In the genomic region with DNA sequence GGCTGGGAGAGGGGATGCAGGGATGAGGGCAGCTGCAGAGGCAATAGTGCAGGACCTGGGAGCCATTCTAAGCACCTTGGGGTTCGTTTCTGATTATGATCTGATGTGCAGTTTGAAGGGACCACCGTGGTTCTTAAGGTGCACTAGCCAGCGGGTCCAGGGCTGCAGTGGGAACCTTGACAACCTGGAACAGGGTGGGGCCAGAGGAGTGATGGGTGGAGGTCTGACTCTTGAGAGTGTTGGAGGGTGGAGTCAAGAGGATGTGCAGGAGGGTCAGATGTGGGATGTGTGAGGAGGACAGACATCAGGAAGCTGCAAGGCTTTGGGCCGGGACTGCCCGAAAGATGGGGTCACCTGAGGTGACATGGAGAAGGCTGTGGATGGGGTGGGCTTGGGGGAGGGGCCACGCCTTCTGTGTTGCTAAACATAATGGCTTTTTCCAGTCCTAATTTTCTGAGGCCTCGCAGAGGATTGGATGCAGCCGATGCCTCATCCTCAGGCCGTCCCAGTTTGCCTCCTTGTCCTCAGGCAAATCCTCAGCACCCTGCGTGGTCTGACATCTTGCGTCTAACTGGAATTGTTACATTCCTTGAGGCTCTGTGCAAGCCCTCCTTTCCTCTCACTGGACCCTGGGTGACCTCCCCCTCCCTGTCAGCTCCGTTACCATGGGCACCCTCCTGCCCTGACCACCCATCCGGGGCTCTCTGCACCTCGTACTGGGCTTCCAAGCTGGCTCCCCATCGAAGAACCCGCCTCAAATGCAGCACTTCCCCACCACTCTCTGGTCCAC, we compare ENCODE assay signal across 20 cellular contexts.
DNase-seq lines count a peak whose midpoint lies in the region; ATAC-seq, FAIRE-seq and TF ChIP-seq lines count a peak whose summit lies in the region.
"Had no signal": no experiment of that assay in that cellular context is flagged by ENCODE, and none has a peak within 500 bp of the region (broad histone marks: within the 10 kb centered on the region; RNA-seq: fewer than 3 reads in every experiment).

No MANE protein-coding gene starts in this region.

- H3K27ac Mint-ChIP-seq in Caco-2 (ENCODE audit: unreplicated experiment) = peak overlapping the region; percentile 51
- H3K27ac Mint-ChIP-seq: CD4-positive, alpha-beta T cell had no signal

- H3K4me1 Mint-ChIP-seq in Caco-2 (ENCODE audit: low read depth, unreplicated experiment) = peaks cover 28% of the 10 kb centered on the region

- H2AK5ac ChIP-seq in H1 (ENCODE audit: low read depth, low read length) = 0 out of 2 replicates have a peak overlapping the region, but pooled peaks have one; percentile 93

- no peak for TF ChIP-seq POLR2A in H1 (IDR thresholded peaks at IDR 0.05; ENCODE audit: control extremely low read depth in 1 of 2, low read depth in 2 of 2, low read length in 2 of 2)

- no peaks in the 10 kb centered on the region for H3K79me1 ChIP-seq in H1 (ENCODE audit: low read depth, low read length)

- H2AFZ ChIP-seq in H1 (ENCODE audit: low read length) (no peak overlapping the region), osteoblast (ENCODE audit: low read length) (no peak overlapping the region)

- H2BK20ac ChIP-seq in H1 (ENCODE audit: low read length) = no peak overlapping the region

- H3K79me2 ChIP-seq in H1 (ENCODE audit: control insufficient read depth in 1 of 2, insufficient read depth in 2 of 2, low read length in 2 of 2) (no peaks in the 10 kb centered on the region), osteoblast (ENCODE audit: insufficient read depth, low read length) (no peaks in the 10 kb centered on the region)

- no peaks in the 10 kb centered on the region for H3K36me3 Mint-ChIP-seq in Caco-2 (ENCODE audit: insufficient read depth, unreplicated experiment)

- no peak overlapping the region for H3K56ac ChIP-seq in H1 (replicated peaks; ENCODE audit: insufficient read length, low read depth, low read length)

- no peak overlapping the region for H2BK120ac ChIP-seq in H1 (replicated peaks; ENCODE audit: low read depth, low read length)

- H3K4me1 ChIP-seq in Caco-2 (peaks cover 29% of the 10 kb centered on the region), H1 (replicated peaks in 1 of 4; ENCODE audit: control insufficient read depth in 3 of 4, insufficient read depth in 4 of 4, low read length in 3 of 4) (peaks cover 0 to 10% (median 6%) of the 10 kb centered on the region in 4 experiments; a peak in 6 of 7 replicates), osteoblast (ENCODE audit: insufficient read depth, low read length) (no peaks in the 10 kb centered on the region)

- CTCF ChIA-PET in Caco-2 (lab: Charles Lee) = no interaction called here
- CTCF ChIA-PET in H1 (lab: Charles Lee; ENCODE audit: partially characterized antibody) = interaction anchor here (0.6 to 1.2 kb wide), 3 partner anchors 8 to 225 kb away, joined by 3 to 4 read pairs (median 3); no protein-coding TSS in a partner anchor

- no peak overlapping the region for H2BK5ac ChIP-seq in H1 (ENCODE audit: low read depth, low read length)

- no peak overlapping the region for H3K9ac ChIP-seq in H1 (replicated peaks in 1 of 4; ENCODE audit: extremely low read depth in 1 of 4, low read depth in 3 of 4, low read length in 3 of 4)
- H3K9ac ChIP-seq: KMS-11 had no signal

- BruUV-seq in Caco-2 (replicated peaks; lab: Mats Ljungman, UMichigan) = no TSS peak

- intact Hi-C loops in Caco-2 (cut with micrococcal nuclease; ENCODE audit: unreplicated experiment) = no loop called here

- H3K4me3 Mint-ChIP-seq in Caco-2 (ENCODE audit: unreplicated experiment) = no peak overlapping the region
- H3K4me3 Mint-ChIP-seq: CD4-positive, alpha-beta T cell had no signal

- no peak overlapping the region for H3K23ac ChIP-seq in H1 (ENCODE audit: insufficient read length)

- H3K36me3 ChIP-seq in Caco-2 (ENCODE audit: control insufficient read depth, insufficient read depth, low read length) = no peaks in the 10 kb centered on the region
- no peaks in the 10 kb centered on the region for H3K36me3 ChIP-seq in H7 (replicated peaks; ENCODE audit: control insufficient read depth, insufficient read depth, low read length)
- no peaks in the 10 kb centered on the region for H3K36me3 ChIP-seq in H1 (ENCODE audit: control insufficient read depth in 2 of 4, insufficient read depth in 4 of 4, low read length in 3 of 4)
- H3K36me3 ChIP-seq in osteoblast (ENCODE audit: insufficient read depth, low read length) = no peaks in the 10 kb centered on the region

- 94% methylated on average over 13 of the region's 16 CpGs; no CpG with 5 or more reads in 1 of the 2 experiments for WGBS in H1 (ENCODE audit: extremely low coverage in 1 of 2, insufficient coverage in 1 of 2, insufficient read length in 1 of 2, insufficient replicate concordance in 2 of 2, low coverage in 1 of 2, low lambda C conversion rate in 2 of 2, missing lambda C conversion rate in 1 of 2), 2 experiments

- peak in 1 of 2 experiments; percentile 52 for DNase-seq in Caco-2
- DNase-seq in H7 = peak; percentile 19
- no peak for DNase-seq in H1 (ENCODE audit: low read depth in 1 of 2, low spot score in 2 of 2)
- DNase-seq in osteoblast (ENCODE audit: insufficient read length, low spot score, missing footprints) = peak; percentile 61
- DNase-seq in inferior parietal cortex (ENCODE audit: extremely low spot score) = no peak
- no peak for DNase-seq in activated CD4-positive, alpha-beta T cell treated with anti-CD3 and anti-CD28 coated beads for 1 hour
- DNase-seq: ACHN; CD4-positive, alpha-beta T cell; GF-D8; GOT3; NCI-H1436; NCI-H2081 treated with DMSO at 0.1 percent for 48 hours; NCI-H510A; NCI-H82 had no signal

- H3K14ac ChIP-seq in H1 (ENCODE audit: insufficient read length) = no peak overlapping the region

- POLR2A ChIA-PET in Caco-2 (lab: Charles Lee) (no interaction called here), H1 (lab: Charles Lee; ENCODE audit: partially characterized antibody) (no interaction called here)

- ATAC-seq in HG03025 (IDR thresholded peaks at IDR 0.05; ENCODE audit: low FRiP score, unreplicated experiment) = no peak
- ATAC-seq: Right ventricle myocardium inferior had no signal

- H4K20me1 ChIP-seq in H1 (replicated peaks in 1 of 2; ENCODE audit: control insufficient read depth in 1 of 2, insufficient read depth in 2 of 2, low read length in 2 of 2) (no peaks in the 10 kb centered on the region), osteoblast (ENCODE audit: insufficient read depth, low read length) (no peaks in the 10 kb centered on the region)

- H4K91ac ChIP-seq in H1 (replicated peaks; ENCODE audit: insufficient read length, low read length) = no peak overlapping the region

- H3K27me3 ChIP-seq in Caco-2 (replicated peaks; ENCODE audit: control insufficient read depth, insufficient read depth, low read length) (no peaks in the 10 kb centered on the region), H7 (ENCODE audit: control insufficient read depth, insufficient read depth, low read length) (no peaks in the 10 kb centered on the region), H1 (replicated peaks in 1 of 4; ENCODE audit: control insufficient read depth in 3 of 4, extremely low read depth in 1 of 4, insufficient read depth in 3 of 4, low read length in 3 of 4) (no peaks in the 10 kb centered on the region), osteoblast (ENCODE audit: insufficient read depth, low read length) (no peaks in the 10 kb centered on the region)

- H3K4ac ChIP-seq in H1 (replicated peaks; ENCODE audit: insufficient read length, low read depth, low read length) = no peak overlapping the region

- 0 out of 2 replicates have a peak overlapping the region, but pooled peaks have one; percentile 50 for H2BK12ac ChIP-seq in H1 (ENCODE audit: low read depth, low read length)

- TF ChIP-seq EP300 in H1 (IDR thresholded peaks at IDR 0.05; ENCODE audit: borderline replicate concordance in 1 of 2, low read depth in 2 of 2, low read length in 2 of 2) = no peak

- H3K4me3 ChIP-seq in Caco-2 (ENCODE audit: low read depth, low read length) (no peak overlapping the region), H7 (ENCODE audit: insufficient read depth, low read depth, low read length) (no peak overlapping the region), H1 (ENCODE audit: extremely low read depth in 1 of 4, insufficient read depth in 2 of 4, low read depth in 3 of 4, low read length in 4 of 4) (no peak overlapping the region), osteoblast (ENCODE audit: insufficient read depth, low read length) (no peak overlapping the region)

- no peak overlapping the region for H3K4me2 ChIP-seq in H1 (ENCODE audit: insufficient read depth in 1 of 2, low read depth in 2 of 2, low read length in 2 of 2)
- no peak overlapping the region for H3K4me2 ChIP-seq in osteoblast (ENCODE audit: insufficient read depth, low read length)
- H3K4me2 ChIP-seq: KMS-11 had no signal

- no peak overlapping the region; the same call in 1 of the 2 replicates for H4K8ac ChIP-seq in H1 (ENCODE audit: extremely low read depth, insufficient read depth, low read length)

- no peak overlapping the region for H2BK15ac ChIP-seq in H1 (ENCODE audit: low read length)

- peaks cover under 1% of the 10 kb centered on the region for H3K27me3 Mint-ChIP-seq in Caco-2 (ENCODE audit: insufficient read depth, unreplicated experiment)
- H3K27me3 Mint-ChIP-seq: CD4-positive, alpha-beta T cell had no signal

- H3K9me3 Mint-ChIP-seq in Caco-2 (ENCODE audit: unreplicated experiment) = no peaks in the 10 kb centered on the region
- H3K9me3 Mint-ChIP-seq: CD4-positive, alpha-beta T cell had no signal

- H3K27ac ChIP-seq in H1 (ENCODE audit: low read depth, low read length) = no peak overlapping the region
- H3K27ac ChIP-seq in osteoblast (ENCODE audit: low read depth, low read length) = no peak overlapping the region
- H3K27ac ChIP-seq: KMS-11 had no signal

- FAIRE-seq in H1 (lab: Jason Lieb, UNC) = no peak
- FAIRE-seq: D721Med, GM12891, GM18507 had no signal

- H3K23me2 ChIP-seq in H1 (ENCODE audit: low read depth, low read length) = no peaks in the 10 kb centered on the region

- TF ChIP-seq RAD21 in H1 (IDR thresholded peaks at IDR 0.05 in 1 of 2, conservative IDR thresholded peaks at IDR 0.05 in 1 of 2; ENCODE audit: low read depth in 2 of 2, low read length in 2 of 2) = no peak

- no peaks in the 10 kb centered on the region for H3K9me3 ChIP-seq in Caco-2
- H3K9me3 ChIP-seq in H1 (ENCODE audit: insufficient read depth in 2 of 2, low read depth in 1 of 2, low read length in 1 of 2) = no peaks in the 10 kb centered on the region
- no peaks in the 10 kb centered on the region for H3K9me3 ChIP-seq in osteoblast (ENCODE audit: low read depth, low read length)

- H3K18ac ChIP-seq in H1 (ENCODE audit: extremely low read depth, low read length) = peak overlapping the region; percentile 48

- no peak overlapping the region for H4K5ac ChIP-seq in H1 (ENCODE audit: insufficient read length, low read depth, low read length)

- TF ChIP-seq CTCF in Caco-2 (IDR thresholded peaks at IDR 0.05; ENCODE audit: insufficient read depth in 1 of 2, low read depth in 1 of 2, low read length in 1 of 2, severe bottlenecking in 1 of 2, unreplicated experiment in 1 of 2) (no peak), H1 (IDR thresholded peaks at IDR 0.05; ENCODE audit: control extremely low read depth in 1 of 3, insufficient read depth in 1 of 3, low read depth in 1 of 3, low read length in 3 of 3) (no peak), osteoblast (IDR thresholded peaks at IDR 0.05; ENCODE audit: extremely low read depth, low read depth, low read length) (no peak)

TF ChIP-seq in H1, 55 proteins besides CTCF, POLR2A, EP300 and RAD21:
- TF ChIP-seq ZNF274 (IDR thresholded peaks at IDR 0.05; ENCODE audit: borderline replicate concordance, extremely low read depth, low read length) = no peak

Comparison
In these comparisons a context has a peak if more than half of its experiments do, and no peak if none do; other contexts are left out.
1. DNase-seq: peak in H7 (single experiment) and osteoblast (single experiment); none in H1 (0 of 2), inferior parietal cortex (single experiment) and activated CD4-positive, alpha-beta T cell treated with anti-CD3 and anti-CD28 coated beads for 1 hour (single experiment).